ENCODE assay signal across 25 cellular contexts in genomic region chr7:37097983-37098382, GRCh38.
A peak's percentile ranks its signal among the peaks of the same experiment; 100 is the strongest.
DNase-seq lines count a peak whose midpoint lies in the region; ATAC-seq, FAIRE-seq and TF ChIP-seq lines count a peak whose summit lies in the region.
"Had no signal": no experiment of that assay in that cellular context is flagged by ENCODE, and none has a peak within 500 bp of the region (broad histone marks: within the 10 kb centered on the region; RNA-seq: fewer than 3 reads in every experiment).

No MANE protein-coding gene starts in this region.

- no peak overlapping the region for H2AFZ ChIP-seq in GM23338
- H2AFZ ChIP-seq: GM23248 had no signal

- no peaks in the 10 kb centered on the region for H3K79me2 ChIP-seq in GM23338 (replicated peaks; ENCODE audit: insufficient read depth)

- peaks cover 12% of the 10 kb centered on the region; the same call in 1 of the 2 replicates for H3K9me2 ChIP-seq in GM23338 (ENCODE audit: insufficient read depth)

- H3K4me2 ChIP-seq in GM23338 = no peak overlapping the region
- H3K4me2 ChIP-seq: A549 had no signal

- peak; percentile 13 for FAIRE-seq in urothelium cell line (lab: Jason Lieb, UNC)
- FAIRE-seq: A549, GM12891, HepG2 had no signal

- H3K9me3 Mint-ChIP-seq in activated T-cell treated with anti-CD3 and anti-CD28 coated beads, Interleukin-2, amount 50 U/mL, for 4 hours = no peaks in the 10 kb centered on the region
- H3K9me3 Mint-ChIP-seq in GM23338 (no peaks in the 10 kb centered on the region), progenitor cell of endocrine pancreas (ENCODE audit: low read depth) (peaks cover 5% of the 10 kb centered on the region)

- H4K20me1 ChIP-seq in GM23338 (replicated peaks; ENCODE audit: insufficient read depth) = no peaks in the 10 kb centered on the region

- H3K4me3 ChIP-seq in GM23338 (no peak overlapping the region), epithelial cell of esophagus (ENCODE audit: low read length) (no peak overlapping the region)
- H3K4me3 ChIP-seq: A549, GM23248, HAP-1, K562, Peyer's patch, SJCRH30 had no signal

- no peak overlapping the region for H3K4me3 Mint-ChIP-seq in activated T-cell treated with anti-CD3 and anti-CD28 coated beads, Interleukin-2, amount 50 U/mL, for 4 hours
- H3K4me3 Mint-ChIP-seq in GM23338 (no peak overlapping the region), progenitor cell of endocrine pancreas (ENCODE audit: low read depth) (no peak overlapping the region)

- no peaks in the 10 kb centered on the region for H3F3A ChIP-seq in GM23338 (replicated peaks; ENCODE audit: low read depth)

- H3K36me3 ChIP-seq in GM23338 (ENCODE audit: insufficient read depth) = no peaks in the 10 kb centered on the region
- H3K36me3 ChIP-seq: BE2C, HAP-1, Peyer's patch had no signal

- peaks cover 72% of the 10 kb centered on the region for H3K36me3 Mint-ChIP-seq in activated T-cell treated with anti-CD3 and anti-CD28 coated beads, Interleukin-2, amount 50 U/mL, for 4 hours (ENCODE audit: insufficient read depth)
- H3K36me3 Mint-ChIP-seq in GM23338 (ENCODE audit: low read depth) (no peaks in the 10 kb centered on the region), progenitor cell of endocrine pancreas (ENCODE audit: insufficient read depth) (peaks cover 10% of the 10 kb centered on the region)

- DNase-seq in activated T-cell treated with anti-CD3 and anti-CD28 coated beads, Interleukin-2, amount 50 U/mL, for 4 hours = no peak
- no peak for DNase-seq in activated T-cell treated with anti-CD3 and anti-CD28 coated beads, Interleukin-2, amount 50 U/mL, for 48 hours
- DNase-seq in GM23338 (ENCODE audit: low spot score) (no peak), epithelial cell of esophagus (ENCODE audit: low read depth) (peak; percentile 27), urothelium cell line (ENCODE audit: low spot score) (no peak), progenitor cell of endocrine pancreas (ENCODE audit: low spot score, unreplicated experiment) (no peak)
- DNase-seq: BE2C, Caco-2, DMS 273 treated with DMSO at 0.1 percent for 48 hours, GM23248, NCI-H1092, NCI-H1436, NCI-H2029, NCI-H2227 treated with DMSO at 0.1 percent for 48 hours, NCI-H510A, NCI-H82, Peyer's patch had no signal

- peaks cover 37% of the 10 kb centered on the region for H3K4me1 Mint-ChIP-seq in activated T-cell treated with anti-CD3 and anti-CD28 coated beads, Interleukin-2, amount 50 U/mL, for 4 hours (ENCODE audit: low read depth)
- peaks cover 26% of the 10 kb centered on the region for H3K4me1 Mint-ChIP-seq in GM23338
- H3K4me1 Mint-ChIP-seq in progenitor cell of endocrine pancreas (ENCODE audit: low read depth) = peaks cover 42% of the 10 kb centered on the region

- peaks cover 18% of the 10 kb centered on the region for H3K4me1 ChIP-seq in GM23338 (ENCODE audit: insufficient read depth)
- H3K4me1 ChIP-seq: A549, BE2C, HAP-1, Peyer's patch had no signal

- H3K27me3 Mint-ChIP-seq in activated T-cell treated with anti-CD3 and anti-CD28 coated beads, Interleukin-2, amount 50 U/mL, for 4 hours (ENCODE audit: low read depth) = no peaks in the 10 kb centered on the region
- no peaks in the 10 kb centered on the region for H3K27me3 Mint-ChIP-seq in GM23338 (ENCODE audit: insufficient read depth, low read depth, poor library complexity)
- no peaks in the 10 kb centered on the region for H3K27me3 Mint-ChIP-seq in progenitor cell of endocrine pancreas

- H3K27ac Mint-ChIP-seq in GM23338 = peak overlapping the region; percentile 93; the same call in 1 of the 2 replicates
- no peak overlapping the region for H3K27ac Mint-ChIP-seq in progenitor cell of endocrine pancreas

- no peak for TF ChIP-seq CTCF in GM23338 (conservative IDR thresholded peaks at IDR 0.05; ENCODE audit: low read depth in 2 of 2)
- TF ChIP-seq CTCF in epithelial cell of esophagus (IDR thresholded peaks at IDR 0.05; ENCODE audit: insufficient read depth, low read depth, low read length, missing control alignments) = no peak
- no peak for TF ChIP-seq CTCF in progenitor cell of endocrine pancreas (IDR thresholded peaks at IDR 0.05; ENCODE audit: unreplicated experiment)

- 0 out of 2 replicates have a peak overlapping the region, but pooled peaks have one; percentile 77 for H3K27ac ChIP-seq in GM23338 (ENCODE audit: low read depth)
- H3K27ac ChIP-seq: A549, GM23248, HL-60, Peyer's patch, SJCRH30 had no signal

- H3K27me3 ChIP-seq in GM23338 (ENCODE audit: insufficient read depth) = no peaks in the 10 kb centered on the region
- H3K27me3 ChIP-seq: BE2C, Peyer's patch, SJCRH30 had no signal

- peak; percentile 35 to 46 for ATAC-seq in activated T-cell treated with anti-CD3 and anti-CD28 coated beads, Interleukin-2, amount 50 U/mL, for 4 hours
- ATAC-seq in GM23338 (no peak), HG02588 (IDR thresholded peaks at IDR 0.05; ENCODE audit: unreplicated experiment) (no peak)
- ATAC-seq: A549, HepG2, K562 had no signal

TF ChIP-seq in GM23338, 12 proteins besides CTCF, POLR2A, EP300 and RAD21 (continues in another document):
- TF ChIP-seq EZH2 (IDR thresholded peaks at IDR 0.05; ENCODE audit: low read depth, unreplicated experiment) (no peak), ZNF114 (CRISPR knock-in tag; IDR thresholded peaks at IDR 0.05) (no peak), STAT1 (IDR thresholded peaks at IDR 0.05; ENCODE audit: unreplicated experiment) (no peak), CREB1 (CRISPR knock-in tag; IDR thresholded peaks at IDR 0.05; ENCODE audit: low read depth) (no peak), EZH2phosphoT487 (IDR thresholded peaks at IDR 0.05; ENCODE audit: unreplicated experiment) (no peak), ZNF331 (CRISPR knock-in tag; IDR thresholded peaks at IDR 0.05; ENCODE audit: low read depth) (no peak), JUNB (IDR thresholded peaks at IDR 0.05; ENCODE audit: unreplicated experiment) (no peak), ZNF462 (CRISPR knock-in tag; IDR thresholded peaks at IDR 0.05) (no peak), NANOG (IDR thresholded peaks at IDR 0.05; ENCODE audit: borderline replicate concordance) (no peak), POLR2AphosphoS5 (IDR thresholded peaks at IDR 0.05; ENCODE audit: low read depth) (no peak)

Comparison
In these comparisons a context has a peak if more than half of its experiments do, and no peak if none do; other contexts are left out.
1. ATAC-seq: peak in activated T-cell treated with anti-CD3 and anti-CD28 coated beads, Interleukin-2, amount 50 U/mL, for 4 hours (2 of 2); none in GM23338 (single experiment) and HG02588 (single experiment).